1 cellular context compared by ENCODE assay signal in the genomic region with DNA sequence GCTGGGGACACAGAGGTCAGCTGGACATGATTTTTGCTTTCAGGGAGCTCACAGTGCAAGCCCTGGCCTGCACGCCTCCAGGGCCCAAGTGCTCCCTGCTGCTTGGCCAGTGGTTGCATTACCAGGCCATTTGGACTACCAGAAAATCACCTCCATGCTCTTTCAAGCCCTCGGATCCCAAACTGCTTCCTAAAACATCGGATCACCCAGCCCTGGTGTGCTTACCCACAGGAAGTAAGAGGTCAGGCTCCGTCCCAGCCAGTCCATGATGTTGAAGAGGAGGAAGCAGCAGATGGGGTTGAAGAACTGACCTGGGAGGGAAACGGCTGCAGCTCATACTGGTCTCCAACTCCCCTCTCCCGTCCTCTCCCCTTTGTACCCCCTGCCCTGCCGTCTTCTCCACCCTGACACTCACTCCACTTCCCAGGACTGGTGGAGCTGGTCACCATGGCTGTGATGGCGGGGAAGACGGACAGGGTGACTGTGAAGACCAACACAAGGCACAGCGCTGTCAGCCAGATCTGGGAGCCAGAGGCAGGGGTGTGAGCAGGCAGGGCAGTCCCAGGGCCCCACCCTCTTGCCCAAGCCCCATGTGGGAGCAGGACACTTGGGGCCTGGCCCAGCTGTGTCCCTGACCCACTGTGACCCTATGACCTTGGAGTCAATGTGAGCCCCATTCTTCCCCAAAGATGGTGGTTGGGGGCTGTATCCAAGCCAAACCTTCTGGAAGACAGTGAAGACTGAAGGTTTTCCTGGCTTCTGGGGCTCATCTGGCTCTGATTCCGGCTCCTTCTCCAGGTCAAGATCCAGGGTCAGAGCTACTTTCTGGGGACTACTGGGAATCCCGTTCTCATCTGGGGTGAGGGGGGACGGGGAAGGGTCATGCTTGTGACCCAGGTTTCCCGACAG.
TF ChIP-seq lines count a peak whose summit lies in the region.

No MANE protein-coding gene starts in this region.

TF ChIP-seq in IMR-90, 13 proteins besides CTCF, POLR2A, EP300 and RAD21:
- TF ChIP-seq MAFK (IDR thresholded peaks at IDR 0.05; ENCODE audit: low read depth, low read length) (no peak), ELK1 (IDR thresholded peaks at IDR 0.05; ENCODE audit: borderline replicate concordance, low read depth, low read length) (no peak), NFE2L2 (IDR thresholded peaks at IDR 0.05; ENCODE audit: low read depth, low read length) (no peak), MXI1 (IDR thresholded peaks at IDR 0.05; ENCODE audit: borderline replicate concordance, low read depth, low read length) (no peak), RFX5 (IDR thresholded peaks at IDR 0.05; ENCODE audit: low read depth, low read length) (no peak), USF2 (IDR thresholded peaks at IDR 0.05; ENCODE audit: low read depth, low read length) (no peak), CHD1 (IDR thresholded peaks at IDR 0.05; ENCODE audit: low read depth, low read length) (no peak), FOS (IDR thresholded peaks at IDR 0.05; ENCODE audit: low read depth, low read length) (no peak), MAZ (IDR thresholded peaks at IDR 0.05; ENCODE audit: borderline replicate concordance, low read depth, low read length) (no peak), CEBPB (IDR thresholded peaks at IDR 0.05; ENCODE audit: low read depth, low read length) (no peak), BHLHE40 (IDR thresholded peaks at IDR 0.05; ENCODE audit: low read depth, low read length) (no peak), SMC3 (IDR thresholded peaks at IDR 0.05; ENCODE audit: low read depth, low read length) (no peak), RCOR1 (IDR thresholded peaks at IDR 0.05; ENCODE audit: insufficient replicate concordance, low read length) (no peak)
TF ChIP-seq in IMR-90: peak in this region for 0.
